ENCODE assay signal across 9 cellular contexts in the genomic region with DNA sequence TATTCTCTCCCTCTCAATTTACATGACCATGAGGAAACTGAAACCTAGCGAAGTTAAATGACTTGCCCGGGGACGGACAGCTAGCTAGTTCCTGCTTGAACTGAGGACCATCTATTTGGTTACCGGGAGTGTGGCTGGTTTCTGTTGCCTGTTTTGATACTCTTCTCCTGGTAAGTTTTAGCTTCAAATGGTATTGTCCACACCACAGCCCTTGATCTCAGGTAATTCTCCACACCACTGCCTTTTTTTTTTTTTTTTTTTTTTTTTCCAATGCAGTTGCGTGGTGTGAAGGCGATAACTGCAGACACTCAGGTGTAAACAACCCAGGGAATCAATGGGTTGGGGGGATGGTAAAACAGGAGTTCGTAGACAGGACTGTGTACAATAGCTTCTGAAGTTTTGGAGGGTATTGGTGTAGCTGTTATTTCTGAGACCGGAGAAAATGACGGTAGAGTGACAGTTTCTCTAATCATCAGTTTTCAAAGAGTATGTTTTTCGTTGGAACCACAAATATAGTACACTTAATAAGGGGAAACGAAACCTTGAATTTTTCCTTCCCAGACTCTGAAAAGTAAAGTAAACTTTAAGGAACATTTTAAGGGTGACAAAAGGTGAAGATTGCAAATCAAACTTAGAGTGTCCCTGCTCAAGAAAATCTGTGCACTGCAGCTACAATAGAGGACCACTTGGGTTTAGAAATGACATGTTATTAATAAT.
DNase-seq lines count a peak whose midpoint lies in the region; ATAC-seq, FAIRE-seq and TF ChIP-seq lines count a peak whose summit lies in the region.
"Had no signal": no experiment of that assay in that cellular context is flagged by ENCODE, and none has a peak within 500 bp of the region (broad histone marks: within the 10 kb centered on the region; RNA-seq: fewer than 3 reads in every experiment).

No MANE protein-coding gene starts in this region.

- 62% methylated on average over 11 of the region's 11 CpGs for WGBS in K562 (ENCODE audit: insufficient coverage, low coverage, missing lambda C conversion rate)
- WGBS in lower leg skin, 2 donors, result 62 to 64% methylated on average over 11 of the region's 11 CpGs

- H2AFZ ChIP-seq in K562 (ENCODE audit: low read depth, low read length), result 0 out of 2 replicates have a peak overlapping the region, but pooled peaks have one; percentile 12
- no peak overlapping the region for H2AFZ ChIP-seq in neural progenitor cell (replicated peaks)

- H3K4me2 ChIP-seq in K562 (ENCODE audit: insufficient read depth, low read length), result no peak overlapping the region
- peak overlapping the region; percentile 77 for H3K4me2 ChIP-seq in neural progenitor cell

- H4K20me1 ChIP-seq in K562 (replicated peaks; ENCODE audit: control insufficient read depth, insufficient read depth, low read length) (no peaks in the 10 kb centered on the region), neural progenitor cell (ENCODE audit: low read depth) (no peaks in the 10 kb centered on the region)

- peaks cover 23% of the 10 kb centered on the region for H3F3A ChIP-seq in neural progenitor cell (ENCODE audit: low read depth)

- no TSS peak for BruUV-seq in K562 (replicated peaks; lab: Mats Ljungman, UMichigan)

- no peak for TF ChIP-seq RAD21 in K562 (CRISPR knock-in tag; conservative IDR thresholded peaks at IDR 0.05 in 1 of 2, IDR thresholded peaks at IDR 0.05 in 1 of 2)

- H3K27ac ChIP-seq in CD8-positive, alpha-beta memory T cell (ENCODE audit: low read depth, low read length), result no peak overlapping the region
- no peak overlapping the region for H3K27ac ChIP-seq in K562 (ENCODE audit: extremely low read depth, low read depth, low read length)
- no peak overlapping the region for H3K27ac ChIP-seq in neural progenitor cell

- intact Hi-C loops in K562 (cut with micrococcal nuclease), result no loop called here
- intact Hi-C loops in lower leg skin (cut with DNase I; ENCODE audit: low total_unique reads), result no loop called here

- H3K27me3 Mint-ChIP-seq in CD8-positive, alpha-beta memory T cell, result no peaks in the 10 kb centered on the region
- peaks cover 2% of the 10 kb centered on the region for H3K27me3 Mint-ChIP-seq in neural progenitor cell (ENCODE audit: insufficient read depth, low read depth)

- TF ChIP-seq POLR2A in K562 (conservative IDR thresholded peaks at IDR 0.05) (no peak), lower leg skin (IDR thresholded peaks at IDR 0.05) (no peak)

- no peak overlapping the region for H3K9ac ChIP-seq in K562 (ENCODE audit: insufficient read depth in 1 of 2, low read depth in 2 of 2, low read length in 2 of 2)
- H3K9ac ChIP-seq in neural progenitor cell, result no peak overlapping the region

- H3K4me1 Mint-ChIP-seq in CD8-positive, alpha-beta memory T cell, result peaks cover 18 to 36% (median 27%) of the 10 kb centered on the region in 3 donors
- peaks cover 34% of the 10 kb centered on the region for H3K4me1 Mint-ChIP-seq in neural progenitor cell

- no peaks in the 10 kb centered on the region for H3K9me3 ChIP-seq in CD8-positive, alpha-beta memory T cell (ENCODE audit: low read length)
- H3K9me3 ChIP-seq in K562 (replicated peaks; ENCODE audit: control insufficient read depth, insufficient read depth, low read depth, low read length) (no peaks in the 10 kb centered on the region), neural progenitor cell (ENCODE audit: low read depth) (no peaks in the 10 kb centered on the region)
- H3K9me3 ChIP-seq: HAP-1 had no signal

- peaks cover 7% of the 10 kb centered on the region for H3K4me1 ChIP-seq in CD8-positive, alpha-beta memory T cell (ENCODE audit: insufficient read depth, low read length)
- peaks cover 7 to 16% of the 10 kb centered on the region in 2 experiments; a peak in 4 of 5 replicates for H3K4me1 ChIP-seq in K562 (replicated peaks in 1 of 2; ENCODE audit: control insufficient read depth in 2 of 2, insufficient read depth in 2 of 2, low read length in 2 of 2)
- H3K4me1 ChIP-seq in neural progenitor cell, result peaks cover 35% of the 10 kb centered on the region

- in situ Hi-C loops in K562 (cut with MboI), result no loop called here

- DNase-seq in CD8-positive, alpha-beta memory T cell, result no peak
- no peak for DNase-seq in K562 (ENCODE audit: extremely low read depth in 1 of 4, low spot score in 3 of 4)
- peak; percentile 39 for DNase-seq in neural progenitor cell (ENCODE audit: low spot score)
- DNase-seq in stimulated activated CD8-positive, alpha-beta memory T cell treated with anti-CD3 and anti-CD28 coated beads, Interleukin-4, amount 100 ng/mL, for 48 hours, result no peak
- no peak for DNase-seq in lower leg skin (ENCODE audit: low spot score in 2 of 2)
- no peak for DNase-seq in cerebellar cortex (ENCODE audit: low spot score)

- POLR2A ChIA-PET in CD8-positive, alpha-beta memory T cell (lab: Charles Lee), result no interaction called here
- POLR2A ChIA-PET in K562 (lab: Yijun Ruan, JAX), result interaction anchor here (0.8 to 1.9 kb wide), 5 partner anchors 9 to 125 kb away, joined by 3 to 11 read pairs (median 3); a partner anchor contains a TSS

- H3K27ac Mint-ChIP-seq in CD8-positive, alpha-beta memory T cell, result peak overlapping the region in 4 of 8 donors; percentile 35 to 83 (median 61)
- H3K27ac Mint-ChIP-seq in neural progenitor cell, result no peak overlapping the region

- H3K9me1 ChIP-seq in K562 (ENCODE audit: control insufficient read depth, insufficient read depth, low read length), result no peaks in the 10 kb centered on the region

- no peaks in the 10 kb centered on the region for H3K36me3 ChIP-seq in CD8-positive, alpha-beta memory T cell (ENCODE audit: insufficient read depth, low read length)
- H3K36me3 ChIP-seq in K562 (ENCODE audit: control insufficient read depth, insufficient read depth, low read length), result no peaks in the 10 kb centered on the region
- H3K36me3 ChIP-seq in neural progenitor cell, result no peaks in the 10 kb centered on the region
- H3K36me3 ChIP-seq: HAP-1 had no signal

- TF ChIP-seq CTCF in K562 (IDR thresholded peaks at IDR 0.05 in 2 of 3, conservative IDR thresholded peaks at IDR 0.05 in 1 of 3; ENCODE audit: insufficient read depth in 2 of 3, low read depth in 1 of 3, low read length in 3 of 3) (no peak), neural progenitor cell (IDR thresholded peaks at IDR 0.05) (no peak), lower leg skin (IDR thresholded peaks at IDR 0.05) (no peak)

- CTCF ChIA-PET in CD8-positive, alpha-beta memory T cell (lab: Charles Lee), result no interaction called here
- CTCF ChIA-PET in K562 (lab: Yijun Ruan, JAX; ENCODE audit: low intra/inter-chr PET ratio), result no interaction called here

- ATAC-seq in GM19023 (IDR thresholded peaks at IDR 0.05; ENCODE audit: unreplicated experiment), result peak; percentile 63
- peak; percentile 82 for ATAC-seq in HG03460 (IDR thresholded peaks at IDR 0.05; ENCODE audit: unreplicated experiment)
- no peak for ATAC-seq in K562

- H3K79me2 ChIP-seq in K562 (ENCODE audit: control insufficient read depth, insufficient read depth, low read length), result peaks cover 10% of the 10 kb centered on the region
- H3K79me2 ChIP-seq in neural progenitor cell (ENCODE audit: low read depth), result peaks cover 36% of the 10 kb centered on the region

- TF ChIP-seq EP300 in K562 (IDR thresholded peaks at IDR 0.05; ENCODE audit: low read length), result no peak

- H3K9me3 Mint-ChIP-seq in CD8-positive, alpha-beta memory T cell, result no peaks in the 10 kb centered on the region
- no peaks in the 10 kb centered on the region for H3K9me3 Mint-ChIP-seq in neural progenitor cell

- H3K36me3 Mint-ChIP-seq in CD8-positive, alpha-beta memory T cell, result peaks cover 0 to 4% (median 1%) of the 10 kb centered on the region in 3 donors
- H3K36me3 Mint-ChIP-seq in neural progenitor cell, result no peaks in the 10 kb centered on the region

- H3K27me3 ChIP-seq in CD8-positive, alpha-beta memory T cell (ENCODE audit: insufficient read depth, low read length, poor library complexity, severe bottlenecking), result no peaks in the 10 kb centered on the region
- H3K27me3 ChIP-seq in K562 (ENCODE audit: control insufficient read depth in 2 of 2, insufficient read depth in 2 of 2, low read length in 2 of 2), result no peaks in the 10 kb centered on the region
- H3K27me3 ChIP-seq in neural progenitor cell, result no peaks in the 10 kb centered on the region

- no peak for FAIRE-seq in K562 (lab: Jason Lieb, UNC)

- H3K4me3 Mint-ChIP-seq in CD8-positive, alpha-beta memory T cell, result peak overlapping the region; percentile 43 to 75 (median 65)
- peak overlapping the region; percentile 59 for H3K4me3 Mint-ChIP-seq in neural progenitor cell

- no peak overlapping the region for H3K4me3 ChIP-seq in CD8-positive, alpha-beta memory T cell (ENCODE audit: low read length)
- H3K4me3 ChIP-seq in K562 (no peak overlapping the region), neural progenitor cell (peak overlapping the region; percentile 42), lower leg skin (ENCODE audit: low read depth, poor library complexity, severe bottlenecking) (no peak overlapping the region)
- H3K4me3 ChIP-seq: HAP-1 had no signal

TF ChIP-seq in K562, 482 proteins besides CTCF, POLR2A, EP300 and RAD21:
- TF ChIP-seq NFRKB (IDR thresholded peaks at IDR 0.05; ENCODE audit: low read depth) (no peak), ZNF384 (IDR thresholded peaks at IDR 0.05; ENCODE audit: low read depth, low read length) (0 out of 2 replicates have a peak, but pooled peaks have one; percentile 18)
